ENCODE assay signal across 28 cellular contexts in the genomic region with DNA sequence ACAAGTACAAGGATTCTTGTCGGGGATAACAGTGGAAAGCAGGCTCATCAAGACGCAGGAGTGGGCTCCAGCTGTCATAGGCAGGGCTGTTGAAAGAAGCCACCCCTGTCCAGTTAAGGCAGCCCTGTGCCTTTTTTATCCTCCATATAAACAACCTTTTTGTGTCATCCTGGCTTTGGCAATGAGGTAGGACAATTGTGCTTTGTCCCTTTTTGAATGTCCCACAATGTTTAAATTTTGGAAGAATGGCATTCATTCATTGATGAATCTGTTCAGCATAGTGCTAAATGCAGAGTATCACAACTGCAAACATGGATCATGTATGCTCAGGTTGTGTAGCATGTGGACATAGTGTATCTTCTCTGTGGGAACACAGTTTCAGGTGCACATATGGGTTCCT.
"Had no signal": no experiment of that assay in that cellular context is flagged by ENCODE, and none has a peak within 500 bp of the region (broad histone marks: within the 10 kb centered on the region; RNA-seq: fewer than 3 reads in every experiment).

No MANE protein-coding gene starts in this region.

- DNase-seq: activated CD4-positive, alpha-beta memory T cell treated with anti-CD3 and anti-CD28 coated beads for 36 hours; activated CD4-positive, alpha-beta T cell treated with anti-CD3 and anti-CD28 coated beads for 1 hour; activated CD4-positive, alpha-beta T cell treated with anti-CD3 and anti-CD28 coated beads for 4 hours; activated CD4-positive, alpha-beta T cell treated with anti-CD3 and anti-CD28 coated beads, Interleukin-2, amount 50 U/mL, for 1 hour; activated CD8-positive, alpha-beta memory T cell treated with anti-CD3 and anti-CD28 coated beads, Interleukin-2, amount 10 ng/mL, durations not matched to agents 7 days and 5 days; activated CD8-positive, alpha-beta memory T cell treated with anti-CD3 and anti-CD28 coated beads, Interleukin-2, amount 50 U/mL, for 4 hours; activated CD8-positive, alpha-beta T cell treated with anti-CD3 and anti-CD28 coated beads, Interleukin-2, amount 10 ng/mL, durations not matched to agents 7 days and 5 days; activated effector memory CD4-positive, alpha-beta T cell treated with anti-CD3 and anti-CD28 coated beads, Interleukin-2, amount 50 U/mL, for 16 hours; activated naive CD4-positive, alpha-beta T cell treated with anti-CD3 and anti-CD28 coated beads for 36 hours; activated naive CD8-positive, alpha-beta T cell treated with anti-CD3 and anti-CD28 coated beads for 36 hours; activated naive CD8-positive, alpha-beta T cell treated with anti-CD3 and anti-CD28 coated beads, Interleukin-2, amount 50 U/mL, for 24 hours; activated T-cell treated with anti-CD3 and anti-CD28 coated beads, Interleukin-2, amount 50 U/mL, for 1 hour; activated T-cell treated with anti-CD3 and anti-CD28 coated beads, Interleukin-2, amount 50 U/mL, for 48 hours; adrenal gland; amygdala; aorta; body of pancreas; caudate nucleus; cortex of kidney; effector CD8-positive, alpha-beta T cell; foreskin fibroblast; glutamatergic neuron; heart left ventricle; T-helper 2 cell had no signal

- H3K27me3 Mint-ChIP-seq: activated CD4-positive, alpha-beta memory T cell treated with anti-CD3 and anti-CD28 coated beads for 36 hours; activated CD8-positive, alpha-beta memory T cell treated with anti-CD3 and anti-CD28 coated beads, Interleukin-2, amount 10 ng/mL, durations not matched to agents 7 days and 5 days; activated naive CD4-positive, alpha-beta T cell treated with anti-CD3 and anti-CD28 coated beads, Interleukin-2, amount 50 U/mL, for 24 hours; activated naive CD8-positive, alpha-beta T cell treated with anti-CD3 and anti-CD28 coated beads for 36 hours; activated naive CD8-positive, alpha-beta T cell treated with anti-CD3 and anti-CD28 coated beads, Interleukin-2, amount 50 U/mL, for 24 hours had no signal

- H3K4me1 Mint-ChIP-seq: activated CD8-positive, alpha-beta memory T cell treated with anti-CD3 and anti-CD28 coated beads, Interleukin-2, amount 10 ng/mL, durations not matched to agents 7 days and 5 days; activated naive CD4-positive, alpha-beta T cell treated with anti-CD3 and anti-CD28 coated beads, Interleukin-2, amount 50 U/mL, for 24 hours; activated naive CD8-positive, alpha-beta T cell treated with anti-CD3 and anti-CD28 coated beads for 36 hours; activated naive CD8-positive, alpha-beta T cell treated with anti-CD3 and anti-CD28 coated beads, Interleukin-2, amount 50 U/mL, for 24 hours; WTC11 had no signal

- H3K4me3 Mint-ChIP-seq: activated CD4-positive, alpha-beta memory T cell treated with anti-CD3 and anti-CD28 coated beads for 36 hours; activated CD8-positive, alpha-beta memory T cell treated with anti-CD3 and anti-CD28 coated beads, Interleukin-2, amount 10 ng/mL, durations not matched to agents 7 days and 5 days; activated CD8-positive, alpha-beta T cell treated with anti-CD3 and anti-CD28 coated beads, Interleukin-2, amount 10 ng/mL, durations not matched to agents 7 days and 5 days; activated naive CD4-positive, alpha-beta T cell treated with anti-CD3 and anti-CD28 coated beads for 36 hours; activated naive CD4-positive, alpha-beta T cell treated with anti-CD3 and anti-CD28 coated beads, Interleukin-2, amount 50 U/mL, for 24 hours; activated naive CD8-positive, alpha-beta T cell treated with anti-CD3 and anti-CD28 coated beads, Interleukin-2, amount 50 U/mL, for 24 hours; activated T-helper 1 cell treated with anti-CD3 and anti-CD28 coated beads, Interleukin-12 subunit alpha, Interleukin-12 subunit beta, Interleukin-2, Interleukin-4 antibody, amounts not matched to agents 30 ng/mL and 10 ng/mL and 1 ng/mL, durations not matched to agents 14 hours and 24 hours and 36 hours; WTC11 had no signal

- H3K27ac Mint-ChIP-seq: activated CD4-positive, alpha-beta memory T cell treated with anti-CD3 and anti-CD28 coated beads for 36 hours; activated CD8-positive, alpha-beta memory T cell treated with anti-CD3 and anti-CD28 coated beads, Interleukin-2, amount 10 ng/mL, durations not matched to agents 7 days and 5 days; activated CD8-positive, alpha-beta T cell treated with anti-CD3 and anti-CD28 coated beads, Interleukin-2, amount 10 ng/mL, durations not matched to agents 7 days and 5 days; activated naive CD4-positive, alpha-beta T cell treated with anti-CD3 and anti-CD28 coated beads for 36 hours; activated naive CD8-positive, alpha-beta T cell treated with anti-CD3 and anti-CD28 coated beads for 36 hours; activated naive CD8-positive, alpha-beta T cell treated with anti-CD3 and anti-CD28 coated beads, Interleukin-2, amount 50 U/mL, for 24 hours; activated T-helper 1 cell treated with anti-CD3 and anti-CD28 coated beads, Interleukin-12 subunit alpha, Interleukin-12 subunit beta, Interleukin-2, Interleukin-4 antibody, amounts not matched to agents 30 ng/mL and 10 ng/mL and 1 ng/mL, durations not matched to agents 14 hours and 24 hours and 36 hours had no signal

- H3K9me3 Mint-ChIP-seq: activated CD4-positive, alpha-beta memory T cell treated with anti-CD3 and anti-CD28 coated beads for 36 hours; activated naive CD4-positive, alpha-beta T cell treated with anti-CD3 and anti-CD28 coated beads for 36 hours; activated naive CD4-positive, alpha-beta T cell treated with anti-CD3 and anti-CD28 coated beads, Interleukin-2, amount 50 U/mL, for 24 hours; activated naive CD8-positive, alpha-beta T cell treated with anti-CD3 and anti-CD28 coated beads for 36 hours; activated naive CD8-positive, alpha-beta T cell treated with anti-CD3 and anti-CD28 coated beads, Interleukin-2, amount 50 U/mL, for 24 hours; activated T-helper 1 cell treated with anti-CD3 and anti-CD28 coated beads, Interleukin-12 subunit alpha, Interleukin-12 subunit beta, Interleukin-2, Interleukin-4 antibody, amounts not matched to agents 30 ng/mL and 10 ng/mL and 1 ng/mL, durations not matched to agents 14 hours and 24 hours and 36 hours; activated T-helper 2 cell treated with anti-CD3 and anti-CD28 coated beads, Interferon-gamma antibody, Interleukin-2, Interleukin-4, amounts not matched to agents 10 μg/mL and 5 μg/mL and 100 μg/mL, durations not matched to agents 14 hours and 24 hours and 36 hours; WTC11 had no signal

- ATAC-seq: activated CD8-positive, alpha-beta memory T cell treated with anti-CD3 and anti-CD28 coated beads, Interleukin-2, amount 10 ng/mL, durations not matched to agents 7 days and 5 days; activated CD8-positive, alpha-beta T cell treated with anti-CD3 and anti-CD28 coated beads, Interleukin-2, amount 10 ng/mL, durations not matched to agents 7 days and 5 days; activated naive CD8-positive, alpha-beta T cell treated with anti-CD3 and anti-CD28 coated beads, Interleukin-2, amount 50 U/mL, for 24 hours; body of pancreas; heart left ventricle; WTC11 had no signal
